In genomic region chr22:36360871-36361383, GRCh38 we compare ENCODE assay signal across 10 cellular contexts. TPM values are rescaled to one million over a fixed set of nuclear protein-coding genes. Genes with fewer than 3 reads are reported as not detected.
A peak's percentile ranks its signal among the peaks of the same experiment; 100 is the strongest.
DNase-seq lines count a peak whose midpoint lies in the region; ATAC-seq and TF ChIP-seq lines count a peak whose summit lies in the region.
"Had no signal": no experiment of that assay in that cellular context is flagged by ENCODE, and none has a peak within 500 bp of the region (broad histone marks: within the 10 kb centered on the region; RNA-seq: fewer than 3 reads in every experiment).

No MANE protein-coding gene starts in this region.

- no peaks in the 10 kb centered on the region for H3K27me3 Mint-ChIP-seq in activated CD8-positive, alpha-beta T cell treated with anti-CD3 and anti-CD28 coated beads, Interleukin-2, amount 10 ng/mL, durations not matched to agents 7 days and 5 days (ENCODE audit: low read depth)

- TF ChIP-seq CTCF in HEK293 (tag by site-specific recombination; IDR thresholded peaks at IDR 0.05) = no peak

- peaks cover 93% of the 10 kb centered on the region for H3K4me1 Mint-ChIP-seq in activated CD8-positive, alpha-beta T cell treated with anti-CD3 and anti-CD28 coated beads, Interleukin-2, amount 10 ng/mL, durations not matched to agents 7 days and 5 days (ENCODE audit: low read depth)
- H3K4me1 Mint-ChIP-seq in stimulated activated effector memory CD8-positive, alpha-beta T cell treated with anti-CD3 and anti-CD28 coated beads, Interleukin-12 subunit alpha, Interleukin-12 subunit beta, amount 100 ng/mL, for 72 hours = peaks cover 98% of the 10 kb centered on the region

- peaks cover 0 to 6% of the 10 kb centered on the region in 2 experiments; a peak in 1 of 3 replicates for H3K36me3 ChIP-seq in HEK293 (ENCODE audit: control insufficient read depth in 2 of 2, insufficient read depth in 1 of 2, low read length in 2 of 2)

- peaks cover 35% of the 10 kb centered on the region for H3K4me1 ChIP-seq in HEK293 (ENCODE audit: control insufficient read depth, insufficient read depth, low read length)

- ATAC-seq in activated CD8-positive, alpha-beta T cell treated with anti-CD3 and anti-CD28 coated beads, Interleukin-2, amount 10 ng/mL, durations not matched to agents 7 days and 5 days = no peak
- ATAC-seq in stimulated activated effector memory CD8-positive, alpha-beta T cell treated with anti-CD3 and anti-CD28 coated beads, Interleukin-12 subunit alpha, Interleukin-12 subunit beta, amount 100 ng/mL, for 72 hours = no peak
- ATAC-seq in HG02852 (IDR thresholded peaks at IDR 0.05; ENCODE audit: unreplicated experiment) (no peak), GM18870 (IDR thresholded peaks at IDR 0.05; ENCODE audit: unreplicated experiment) (no peak), GM18520 (IDR thresholded peaks at IDR 0.05; ENCODE audit: unreplicated experiment) (no peak)

- POLR2A ChIA-PET in HEK293 (lab: Yijun Ruan, JAX) = interaction anchor here (0.7 to 1.6 kb wide), 4 partner anchors 23 to 132 kb away, joined by 3 to 5 read pairs (median 4); partner anchors contain the start of gene MYH9
- POLR2A ChIA-PET in activated CD8-positive, alpha-beta T cell treated with anti-CD3 and anti-CD28 coated beads, Interleukin-2, amount 10 ng/mL, durations not matched to agents 7 days and 5 days (lab: Charles Lee) = interaction anchor here (1.7 to 1.8 kb wide), 2 partner anchors 16 to 20 kb away, joined by 5 read pairs; no protein-coding TSS in a partner anchor

- H3K4me3 ChIP-seq in HEK293 (ENCODE audit: low read depth, low read length) = no peak overlapping the region

- CTCF ChIA-PET in HEK293 (lab: Yijun Ruan, JAX) = interaction anchor here (0.5 to 0.8 kb wide), 2 partner anchors 16 to 26 kb away, joined by 3 read pairs; no protein-coding TSS in a partner anchor
- CTCF ChIA-PET in activated CD8-positive, alpha-beta T cell treated with anti-CD3 and anti-CD28 coated beads, Interleukin-2, amount 10 ng/mL, durations not matched to agents 7 days and 5 days (lab: Charles Lee) = interaction anchor here (1.5 kb wide), 1 partner anchor 110 kb away, joined by 4 read pairs; no protein-coding TSS in a partner anchor

- no peaks in the 10 kb centered on the region for H3K9me3 ChIP-seq in HEK293 (ENCODE audit: control insufficient read depth, insufficient read depth, low read depth, low read length)

- H3K9me3 Mint-ChIP-seq in activated CD8-positive, alpha-beta T cell treated with anti-CD3 and anti-CD28 coated beads, Interleukin-2, amount 10 ng/mL, durations not matched to agents 7 days and 5 days (ENCODE audit: insufficient read depth) = no peaks in the 10 kb centered on the region
- no peaks in the 10 kb centered on the region for H3K9me3 Mint-ChIP-seq in stimulated activated effector memory CD8-positive, alpha-beta T cell treated with anti-CD3 and anti-CD28 coated beads, Interleukin-12 subunit alpha, Interleukin-12 subunit beta, amount 100 ng/mL, for 72 hours

- H3K27ac Mint-ChIP-seq in activated CD8-positive, alpha-beta T cell treated with anti-CD3 and anti-CD28 coated beads, Interleukin-2, amount 10 ng/mL, durations not matched to agents 7 days and 5 days = peak overlapping the region; percentile 88
- H3K27ac Mint-ChIP-seq in stimulated activated effector memory CD8-positive, alpha-beta T cell treated with anti-CD3 and anti-CD28 coated beads, Interleukin-12 subunit alpha, Interleukin-12 subunit beta, amount 100 ng/mL, for 72 hours = peak overlapping the region; percentile 85

- peak overlapping the region; percentile 9 for H3K4me3 Mint-ChIP-seq in activated CD8-positive, alpha-beta T cell treated with anti-CD3 and anti-CD28 coated beads, Interleukin-2, amount 10 ng/mL, durations not matched to agents 7 days and 5 days
- peak overlapping the region; percentile 99 for H3K4me3 Mint-ChIP-seq in stimulated activated effector memory CD8-positive, alpha-beta T cell treated with anti-CD3 and anti-CD28 coated beads, Interleukin-12 subunit alpha, Interleukin-12 subunit beta, amount 100 ng/mL, for 72 hours

- no peak for DNase-seq in activated CD8-positive, alpha-beta T cell treated with anti-CD3 and anti-CD28 coated beads, Interleukin-2, amount 10 ng/mL, durations not matched to agents 7 days and 5 days
- peak; percentile 92 for DNase-seq in islet precursor cell
- DNase-seq in stimulated activated effector memory CD8-positive, alpha-beta T cell treated with anti-CD3 and anti-CD28 coated beads, Interleukin-12 subunit alpha, Interleukin-12 subunit beta, amount 100 ng/mL, for 72 hours (ENCODE audit: low spot score in 2 of 2) = no peak
- DNase-seq in D341Med (ENCODE audit: low spot score) = no peak
- DNase-seq: central memory CD4-positive, alpha-beta T cell had no signal

- H3K27ac ChIP-seq in HEK293 (ENCODE audit: extremely low read depth, low read depth, low read length) = peak overlapping the region; percentile 26; the same call in 1 of the 2 replicates
- H3K27ac ChIP-seq: HL-60 had no signal

- H3K36me3 Mint-ChIP-seq in activated CD8-positive, alpha-beta T cell treated with anti-CD3 and anti-CD28 coated beads, Interleukin-2, amount 10 ng/mL, durations not matched to agents 7 days and 5 days (ENCODE audit: low read depth) = peaks cover 66% of the 10 kb centered on the region
- peaks cover 99% of the 10 kb centered on the region for H3K36me3 Mint-ChIP-seq in stimulated activated effector memory CD8-positive, alpha-beta T cell treated with anti-CD3 and anti-CD28 coated beads, Interleukin-12 subunit alpha, Interleukin-12 subunit beta, amount 100 ng/mL, for 72 hours

TF ChIP-seq in HEK293, 187 proteins besides CTCF, POLR2A, EP300 and RAD21:
- TF ChIP-seq GLIS1 (tag by site-specific recombination; IDR thresholded peaks at IDR 0.05) (peak; percentile 94), ZFP69B (tag by site-specific recombination; IDR thresholded peaks at IDR 0.05) (peak; percentile 66; the same call in 1 of the 2 replicates), GLIS2 (tag by site-specific recombination; IDR thresholded peaks at IDR 0.05) (0 out of 2 replicates have a peak, but pooled peaks have one; percentile 21), ZNF645 (tag by site-specific recombination; IDR thresholded peaks at IDR 0.05) (no peak), ZNF692 (tag by site-specific recombination; IDR thresholded peaks at IDR 0.05) (peak; percentile 71), ZIC2 (tag by site-specific recombination; IDR thresholded peaks at IDR 0.05) (peak; percentile 53; the same call in 1 of the 2 replicates), ZNF37A (tag by site-specific recombination; IDR thresholded peaks at IDR 0.05) (no peak), FEZF1 (tag by site-specific recombination; IDR thresholded peaks at IDR 0.05) (no peak)

RNA-seq across cellular contexts. Expression of gene MYH9, which starts 26.8 kb away (rescaled TPM):
- total RNA-seq in activated CD8-positive, alpha-beta T cell treated with anti-CD3 and anti-CD28 coated beads, Interleukin-2, amount 10 ng/mL, durations not matched to agents 7 days and 5 days = 100 to 1,000 TPM; 857 to 883 TPM
